Comparison of ENCODE assay signal across 10 cellular contexts in the genomic region with DNA sequence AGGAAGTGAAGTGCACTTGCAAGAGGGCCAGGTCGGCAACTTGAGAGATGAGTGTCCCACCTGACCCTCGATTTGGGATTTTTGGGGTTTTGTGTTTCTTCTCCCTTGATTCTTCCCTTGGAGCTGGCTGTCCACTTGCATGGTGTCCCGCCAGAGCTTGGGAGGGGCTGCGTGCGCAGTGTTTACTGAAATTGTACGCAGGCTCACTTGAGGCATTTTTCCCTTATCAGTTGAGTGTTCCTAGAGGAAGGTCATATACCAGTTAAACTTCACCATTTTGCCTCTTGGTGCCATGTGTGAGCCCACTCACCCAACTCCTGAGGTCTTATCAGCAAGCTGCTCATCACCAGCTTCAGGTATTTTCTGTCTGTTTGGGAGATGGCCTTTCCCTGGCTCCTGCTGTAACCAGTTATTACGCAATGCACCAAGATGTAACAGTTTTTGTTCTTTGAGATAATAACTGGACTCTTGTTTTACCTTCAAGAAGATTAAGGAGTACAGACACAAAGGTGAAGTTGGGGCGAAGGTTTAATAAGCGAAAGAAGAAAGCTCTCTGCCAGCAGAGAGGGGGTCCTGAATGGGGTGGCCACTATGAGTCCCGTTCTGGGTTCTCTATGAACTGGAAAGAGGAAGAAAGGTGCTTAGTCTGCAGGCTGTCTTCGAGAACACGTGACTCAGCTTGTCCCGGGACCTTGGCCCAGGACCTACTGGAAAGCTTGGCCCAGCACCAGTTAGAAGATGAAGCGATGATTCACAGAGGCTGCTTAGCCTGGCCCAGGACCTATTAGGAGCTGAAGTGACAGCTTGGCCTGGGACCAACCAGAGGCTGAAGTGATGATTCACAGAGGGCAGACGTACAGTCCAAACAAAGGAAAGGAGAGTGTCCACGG. TPM values are rescaled to one million over a fixed set of nuclear protein-coding genes. Genes with fewer than 3 reads are reported as not detected.
A peak's percentile ranks its signal among the peaks of the same experiment; 100 is the strongest.
DNase-seq lines count a peak whose midpoint lies in the region; ATAC-seq and TF ChIP-seq lines count a peak whose summit lies in the region.
"Had no signal": no experiment of that assay in that cellular context is flagged by ENCODE, and none has a peak within 500 bp of the region (broad histone marks: within the 10 kb centered on the region; RNA-seq: fewer than 3 reads in every experiment).

No MANE protein-coding gene starts in this region.

- WGBS in adrenal gland, 4 donors: 42 to 55% (median 49%) methylated on average over 14 to 16 of the region's 16 CpGs
- 69 to 82% (median 75%) methylated on average over 16 of the region's 16 CpGs for WGBS in heart left ventricle, 4 donors

- no peak overlapping the region for H3K4me3 Mint-ChIP-seq in effector memory CD8-positive, alpha-beta T cell

- H3K4me3 ChIP-seq in adrenal gland: peak overlapping the region in 1 of 4 donors; percentile 11
- H3K4me3 ChIP-seq in heart left ventricle: no peak overlapping the region
- peak overlapping the region in 2 of 3 donors; percentile 35 to 36 for H3K4me3 ChIP-seq in skeletal muscle tissue (ENCODE audit: low read length in 3 of 3)
- no peak overlapping the region for H3K4me3 ChIP-seq in HAP-1

- H3K9me3 ChIP-seq in adrenal gland (replicated peaks in 1 of 3): no peaks in the 10 kb centered on the region
- peaks cover 0 to 69% (median 9%) of the 10 kb centered on the region in 12 donors for H3K9me3 ChIP-seq in heart left ventricle
- H3K9me3 ChIP-seq in skeletal muscle tissue (ENCODE audit: control insufficient read depth in 3 of 3, low read length in 3 of 3): peaks cover 0 to 2% (median 0%) of the 10 kb centered on the region in 3 donors
- peaks cover 4% of the 10 kb centered on the region; the same call in 1 of the 2 replicates for H3K9me3 ChIP-seq in HAP-1

- H3K36me3 Mint-ChIP-seq in effector memory CD8-positive, alpha-beta T cell (ENCODE audit: insufficient read depth): no peaks in the 10 kb centered on the region

- H3K27me3 ChIP-seq in adrenal gland (no peaks in the 10 kb centered on the region), heart left ventricle (no peaks in the 10 kb centered on the region), skeletal muscle tissue (ENCODE audit: control insufficient read depth in 3 of 3, insufficient read depth in 3 of 3, low read length in 3 of 3) (no peaks in the 10 kb centered on the region), HAP-1 (ENCODE audit: low read depth) (no peaks in the 10 kb centered on the region)

- peak overlapping the region in 1 of 3 donors; percentile 11 for H3K9ac ChIP-seq in skeletal muscle tissue (ENCODE audit: low read depth in 1 of 3, low read length in 3 of 3)

- peaks cover 0 to 4% of the 10 kb centered on the region in 2 donors for H3K27me3 Mint-ChIP-seq in effector memory CD8-positive, alpha-beta T cell

- no peaks in the 10 kb centered on the region for H3K4me1 Mint-ChIP-seq in effector memory CD8-positive, alpha-beta T cell (ENCODE audit: low read depth in 2 of 2)

- intact Hi-C loops in adrenal gland (cut with DNase I): no loop called here
- intact Hi-C loops in heart left ventricle (cut with DNase I): loop anchor here in 1 of 10 donors (1.0 kb wide), 1 partner anchor 23 kb away; no protein-coding TSS in a partner anchor

- H3K27ac ChIP-seq in adrenal gland (peak overlapping the region; percentile 76 to 91 (median 88)), heart left ventricle (peak overlapping the region in 11 of 12 donors; percentile 44 to 78 (median 70)), skeletal muscle tissue (ENCODE audit: low read depth, low read length) (peak overlapping the region; percentile 49)

- TF ChIP-seq CTCF in adrenal gland (IDR thresholded peaks at IDR 0.05) (no peak), heart left ventricle (IDR thresholded peaks at IDR 0.05) (no peak)

- peak; percentile 98 to 99 (median 99) for ATAC-seq in heart left ventricle
- ATAC-seq in effector memory CD8-positive, alpha-beta T cell (replicated peaks): no peak

- no peak overlapping the region for H3K27ac Mint-ChIP-seq in effector memory CD8-positive, alpha-beta T cell

- H3K36me3 ChIP-seq in adrenal gland (replicated peaks in 1 of 2): no peaks in the 10 kb centered on the region
- no peaks in the 10 kb centered on the region for H3K36me3 ChIP-seq in heart left ventricle
- H3K36me3 ChIP-seq in skeletal muscle tissue (ENCODE audit: control insufficient read depth in 3 of 3, insufficient read depth in 3 of 3, low read length in 3 of 3): no peaks in the 10 kb centered on the region
- no peaks in the 10 kb centered on the region for H3K36me3 ChIP-seq in HAP-1 (replicated peaks)

- in situ Hi-C loops in HAP-1 (cut with MboI; ENCODE audit: low sequenced_read_pairs): no loop called here

- TF ChIP-seq POLR2A in adrenal gland (IDR thresholded peaks at IDR 0.05) (peak in 1 of 2 donors; percentile 65), heart left ventricle (IDR thresholded peaks at IDR 0.05) (no peak)

- peaks cover 0 to 10% of the 10 kb centered on the region in 2 donors for H3K9me3 Mint-ChIP-seq in effector memory CD8-positive, alpha-beta T cell

- H3K4me1 ChIP-seq in adrenal gland (replicated peaks in 1 of 2) (peaks cover 7 to 14% of the 10 kb centered on the region in 2 donors), heart left ventricle (peaks cover 0 to 10% (median 0%) of the 10 kb centered on the region in 12 donors), skeletal muscle tissue (ENCODE audit: control insufficient read depth in 3 of 3, insufficient read depth in 3 of 3, low read length in 3 of 3) (peaks cover 0 to 8% (median 5%) of the 10 kb centered on the region in 3 donors), HAP-1 (no peaks in the 10 kb centered on the region)

- DNase-seq in GOT3 (lab: John Stamatoyannopoulos, UW): peak; percentile 51
- DNase-seq in adrenal gland: peak; percentile 92 to 99 (median 98)
- DNase-seq in heart left ventricle: peak; percentile 78 to 92 (median 81)
- DNase-seq in HAP-1 (ENCODE audit: low spot score in 2 of 2): no peak
- no peak for DNase-seq in effector memory CD8-positive, alpha-beta T cell
- DNase-seq in SIG-M5 treated with dmso at 0.1 percent for 504 hours (lab: John Stamatoyannopoulos, UW; ENCODE audit: unreplicated experiment): no peak
- DNase-seq in stimulated activated CD4-positive, alpha-beta T cell treated with anti-CD3 and anti-CD28 coated beads, Interleukin-4, amount 100 ng/mL, for 4 hours: no peak
- DNase-seq: activated naive CD4-positive, alpha-beta T cell treated with Interleukin-2 at 50 U/mL for 16 hours; Kasumi-1 had no signal

RNA-seq across cellular contexts. Expression of a gene that starts 21.5 kb away (rescaled TPM):
- total RNA-seq in adrenal gland: 100 to 1,000 TPM in 3 of 8 donors, 10 to 100 TPM in 5; 26.5 to 148 (median 66.9) TPM
- 100 to 1,000 TPM in 1 of 3 donors, 10 to 100 TPM in 2; 79.6 to 128 (median 98.6) TPM for polyA plus RNA-seq in adrenal gland
- 100 to 1,000 TPM in 2 of 9 donors, 10 to 100 TPM in 7; 35.2 to 113 (median 90.9) TPM for total RNA-seq in heart left ventricle
- 100 to 1,000 TPM in 1 of 2 donors, 10 to 100 TPM in 1; 94.6 to 139 TPM for polyA plus RNA-seq in heart left ventricle
- total RNA-seq in skeletal muscle tissue: 30.8 TPM

RNA-seq across cellular contexts. Expression of a gene that starts 24.3 kb away (rescaled TPM):
- total RNA-seq in adrenal gland (10 to 100 TPM; 25.0 to 45.1 (median 32.7) TPM), heart left ventricle (10 to 100 TPM; 15.5 to 32.2 (median 21.6) TPM), skeletal muscle tissue (30.8 TPM)
- polyA plus RNA-seq in adrenal gland (10 to 100 TPM; 21.2 to 31.9 (median 26.0) TPM), heart left ventricle (10 to 100 TPM; 15.7 to 22.8 TPM)

RNA-seq across cellular contexts. Expression of a gene that starts 45.5 kb away (rescaled TPM):
- 100 to 1,000 TPM in 1 of 8 donors, 10 to 100 TPM in 7; 27.9 to 119 (median 34.4) TPM for total RNA-seq in adrenal gland
- 100 to 1,000 TPM in 1 of 3 donors, 10 to 100 TPM in 2; 17.3 to 182 (median 77.6) TPM for polyA plus RNA-seq in adrenal gland
- 10 to 100 TPM in 3 of 9 donors, 1 to 10 TPM in 6; 3.6 to 14.3 (median 7.1) TPM for total RNA-seq in heart left ventricle
- 10 to 100 TPM in 1 of 2 donors, 1 to 10 TPM in 1; 4.1 to 27.5 TPM for polyA plus RNA-seq in heart left ventricle
- total RNA-seq in skeletal muscle tissue: 2.1 TPM

RNA-seq across cellular contexts. Expression of a gene that starts 58.5 kb away (rescaled TPM):
- total RNA-seq in adrenal gland (10 to 100 TPM; 20.7 to 47.8 (median 32.9) TPM), heart left ventricle (10 to 100 TPM; 19.7 to 33.4 (median 26.6) TPM), skeletal muscle tissue (20.4 TPM)
- polyA plus RNA-seq in adrenal gland (10 to 100 TPM in 2 of 3 donors, 1 to 10 TPM in 1; 5.1 to 40.0 (median 37.1) TPM), heart left ventricle (10 to 100 TPM; 20.5 to 31.2 TPM)

Comparison
In these comparisons a context has a peak if more than half of its experiments do, and no peak if none do; other contexts are left out.
1. DNase-seq: peak in GOT3 (single experiment), adrenal gland (7 of 7) and heart left ventricle (5 of 5); none in HAP-1 (0 of 2), effector memory CD8-positive, alpha-beta T cell (0 of 3), SIG-M5 treated with dmso at 0.1 percent for 504 hours (single experiment) and stimulated activated CD4-positive, alpha-beta T cell treated with anti-CD3 and anti-CD28 coated beads, Interleukin-4, amount 100 ng/mL, for 4 hours (0 of 2).
2. H3K4me3 ChIP-seq: peak in skeletal muscle tissue (2 of 3); none in heart left ventricle (0 of 12) and HAP-1 (single experiment).
3. Peak in every context shown above with its lines, with median percentiles within 50 percentile points of each other: H3K27ac ChIP-seq.